In genomic region chr9:81456431-81456970, GRCh38 we compare ENCODE assay signal across 18 cellular contexts.
DNase-seq lines count a peak whose midpoint lies in the region; ATAC-seq and TF ChIP-seq lines count a peak whose summit lies in the region.
"Had no signal": no experiment of that assay in that cellular context is flagged by ENCODE, and none has a peak within 500 bp of the region (broad histone marks: within the 10 kb centered on the region; RNA-seq: fewer than 3 reads in every experiment).

No MANE protein-coding gene starts in this region.

- H3K27ac ChIP-seq in RWPE2 (ENCODE audit: poor library complexity, severe bottlenecking) (no peak overlapping the region), suprapubic skin (no peak overlapping the region)
- H3K27ac ChIP-seq: heart right ventricle, sigmoid colon, testis had no signal

- H3K36me3 Mint-ChIP-seq in HFFc6 (ENCODE audit: low read depth) = no peaks in the 10 kb centered on the region

- ATAC-seq in RWPE2 (ENCODE audit: low read depth) = peak; percentile 72; the same call in 2 of the 3 replicates
- ATAC-seq: heart right ventricle had no signal

- TF ChIP-seq POLR2A in suprapubic skin (IDR thresholded peaks at IDR 0.05) = no peak

- peak overlapping the region; percentile 34 for H3K27ac Mint-ChIP-seq in HFFc6
- H3K27ac Mint-ChIP-seq: activated B cell treated with CpG ODN at 0.5 μM for 24 hours; dendritic cell treated with granulocyte-macrophage colony-stimulating factor and Interleukin-4, amounts not matched to agents 40 ng/mL and 50 ng/mL, for 4 days had no signal

- WGBS in suprapubic skin = 59% methylated on average over 2 of the region's 2 CpGs

- H3K9me3 Mint-ChIP-seq in HFFc6 = no peaks in the 10 kb centered on the region
- H3K9me3 Mint-ChIP-seq: activated B cell treated with CpG ODN at 0.5 μM for 24 hours; dendritic cell treated with granulocyte-macrophage colony-stimulating factor and Interleukin-4, amounts not matched to agents 40 ng/mL and 50 ng/mL, for 4 days had no signal

- TF ChIP-seq CTCF in AG10803 (conservative IDR thresholded peaks at IDR 0.05; ENCODE audit: low read length) (no peak), HFFc6 (IDR thresholded peaks at IDR 0.05) (no peak), RWPE2 (IDR thresholded peaks at IDR 0.05; ENCODE audit: poor library complexity, severe bottlenecking) (no peak), fibroblast of pulmonary artery (IDR thresholded peaks at IDR 0.05; ENCODE audit: low read length, missing control alignments) (no peak), suprapubic skin (IDR thresholded peaks at IDR 0.05) (no peak)

- peaks cover 55% of the 10 kb centered on the region for H3K4me1 Mint-ChIP-seq in HFFc6 (ENCODE audit: low read depth)
- H3K4me1 Mint-ChIP-seq: activated B cell treated with CpG ODN at 0.5 μM for 24 hours had no signal

- DNase-seq in AG10803 (ENCODE audit: low read depth) (peak; percentile 54), HFFc6 (peak; percentile 64), RWPE2 (ENCODE audit: low spot score) (no peak), fibroblast of pulmonary artery (ENCODE audit: low read depth) (peak; percentile 55), suprapubic skin (ENCODE audit: low spot score in 2 of 2) (no peak), NCI-H510A treated with DMSO at 0.1 percent for 48 hours (lab: John Stamatoyannopoulos, UW) (no peak)
- no peak for DNase-seq in stimulated activated CD4-positive, alpha-beta T cell treated with anti-CD3 and anti-CD28 coated beads, Interleukin-15, amount 100 ng/mL, for 24 hours
- DNase-seq in stimulated activated CD4-positive, alpha-beta T cell treated with anti-CD3 and anti-CD28 coated beads, Interleukin-1b, Interleukin-23, amount 100 ng/mL, for 48 hours = no peak
- DNase-seq: activated B cell treated with CpG ODN at 0.5 μM for 24 hours; activated CD8-positive, alpha-beta memory T cell treated with anti-CD3 and anti-CD28 coated beads for 24 hours; Calu3; heart right ventricle; Karpas-422; NCI-H146; sigmoid colon; stimulated activated CD4-positive, alpha-beta T cell treated with anti-CD3 and anti-CD28 coated beads, Interleukin-4, amount 100 ng/mL, for 24 hours; testis had no signal

- H3K4me3 ChIP-seq in AG10803 (ENCODE audit: low read length) = no peak overlapping the region
- H3K4me3 ChIP-seq in RWPE2 (ENCODE audit: severe bottlenecking) = no peak overlapping the region
- H3K4me3 ChIP-seq in fibroblast of pulmonary artery (replicated peaks; ENCODE audit: low read depth, low read length) = no peak overlapping the region
- no peak overlapping the region for H3K4me3 ChIP-seq in suprapubic skin
- H3K4me3 ChIP-seq: heart right ventricle, sigmoid colon, testis had no signal

- no peaks in the 10 kb centered on the region for H3K27me3 Mint-ChIP-seq in HFFc6 (ENCODE audit: insufficient read depth)
- H3K27me3 Mint-ChIP-seq: dendritic cell treated with granulocyte-macrophage colony-stimulating factor and Interleukin-4, amounts not matched to agents 40 ng/mL and 50 ng/mL, for 4 days had no signal

- H3K9me3 ChIP-seq in RWPE2 (ENCODE audit: severe bottlenecking) (no peaks in the 10 kb centered on the region), suprapubic skin (no peaks in the 10 kb centered on the region)
- H3K9me3 ChIP-seq: sigmoid colon, testis had no signal

- H3K4me1 ChIP-seq in RWPE2 (ENCODE audit: insufficient read depth, poor library complexity, severe bottlenecking) = no peaks in the 10 kb centered on the region
- no peaks in the 10 kb centered on the region for H3K4me1 ChIP-seq in suprapubic skin
- H3K4me1 ChIP-seq: heart right ventricle had no signal

- no peaks in the 10 kb centered on the region for H3K36me3 ChIP-seq in RWPE2 (ENCODE audit: low read depth)
- H3K36me3 ChIP-seq in suprapubic skin = no peaks in the 10 kb centered on the region
- H3K36me3 ChIP-seq: heart right ventricle, sigmoid colon had no signal

- H3K4me3 Mint-ChIP-seq in HFFc6 = peak overlapping the region; percentile 16
- H3K4me3 Mint-ChIP-seq: activated B cell treated with CpG ODN at 0.5 μM for 24 hours; dendritic cell treated with granulocyte-macrophage colony-stimulating factor and Interleukin-4, amounts not matched to agents 40 ng/mL and 50 ng/mL, for 4 days had no signal

- TF ChIP-seq EP300 in suprapubic skin (IDR thresholded peaks at IDR 0.05) = no peak

- no peaks in the 10 kb centered on the region for H3K27me3 ChIP-seq in RWPE2 (ENCODE audit: insufficient read depth, poor library complexity, severe bottlenecking)
- no peaks in the 10 kb centered on the region for H3K27me3 ChIP-seq in suprapubic skin
- H3K27me3 ChIP-seq: heart right ventricle, sigmoid colon, testis had no signal

Comparison
In these comparisons a context has a peak if more than half of its experiments do, and no peak if none do; other contexts are left out.
1. DNase-seq: peak in AG10803 (single experiment), HFFc6 (single experiment) and fibroblast of pulmonary artery (single experiment); none in RWPE2 (single experiment), suprapubic skin (0 of 2), NCI-H510A treated with DMSO at 0.1 percent for 48 hours (single experiment), stimulated activated CD4-positive, alpha-beta T cell treated with anti-CD3 and anti-CD28 coated beads, Interleukin-15, amount 100 ng/mL, for 24 hours (single experiment) and stimulated activated CD4-positive, alpha-beta T cell treated with anti-CD3 and anti-CD28 coated beads, Interleukin-1b, Interleukin-23, amount 100 ng/mL, for 48 hours (single experiment).